In the genomic region with DNA sequence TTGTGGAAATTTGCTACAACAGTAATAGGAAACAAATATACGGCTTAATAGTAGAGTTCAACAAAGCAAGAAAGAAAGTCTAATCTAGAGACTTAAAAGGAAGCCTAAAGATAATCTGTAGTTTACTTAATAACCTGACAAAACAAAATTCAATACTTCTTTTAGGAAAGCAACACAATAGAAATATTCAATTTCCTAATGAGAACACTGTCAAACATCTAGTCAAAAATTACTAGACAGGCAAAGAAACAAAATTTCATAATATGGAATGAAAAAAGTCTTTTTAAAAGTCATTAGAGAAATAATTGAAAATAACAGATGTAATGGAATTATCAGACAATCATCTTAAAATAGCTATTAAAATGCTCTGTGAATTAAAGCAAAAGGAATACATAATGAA, we compare ENCODE assay signal across 31 cellular contexts.
"Had no signal": no experiment of that assay in that cellular context is flagged by ENCODE, and none has a peak within 500 bp of the region (broad histone marks: within the 10 kb centered on the region; RNA-seq: fewer than 3 reads in every experiment).

No MANE protein-coding gene starts in this region.

- H3K4me1 ChIP-seq: adrenal gland, ascending aorta, body of pancreas, breast epithelium had no signal

- DNase-seq: activated effector memory CD4-positive, alpha-beta T cell treated with anti-CD3 and anti-CD28 coated beads, Interleukin-2, amount 50 U/mL, for 16 hours; activated gamma-delta T cell; activated gamma-delta T cell treated with Interleukin-2 at 50 U/mL for 16 hours; activated naive CD4-positive, alpha-beta T cell; activated naive CD4-positive, alpha-beta T cell treated with anti-CD3 and anti-CD28 coated beads for 36 hours; activated naive CD4-positive, alpha-beta T cell treated with anti-CD3 and anti-CD28 coated beads, Interleukin-2, amount 10 ng/mL, durations not matched to agents 7 days and 5 days; activated naive CD4-positive, alpha-beta T cell treated with anti-CD3 and anti-CD28 coated beads, Interleukin-2, amount 50 U/mL, for 16 hours; activated naive CD4-positive, alpha-beta T cell treated with Interleukin-2 at 50 U/mL for 16 hours; activated naive CD8-positive, alpha-beta T cell treated with anti-CD3 and anti-CD28 coated beads for 36 hours; activated naive CD8-positive, alpha-beta T cell treated with anti-CD3 and anti-CD28 coated beads, Interleukin-2, amount 10 ng/mL, durations not matched to agents 7 days and 5 days; activated naive CD8-positive, alpha-beta T cell treated with anti-CD3 and anti-CD28 coated beads, Interleukin-2, amount 50 U/mL, for 24 hours; activated T-cell treated with anti-CD3 and anti-CD28 coated beads, Interleukin-2, amount 50 U/mL, for 1 hour; activated T-cell treated with anti-CD3 and anti-CD28 coated beads, Interleukin-2, amount 50 U/mL, for 24 hours; activated T-cell treated with anti-CD3 and anti-CD28 coated beads, Interleukin-2, amount 50 U/mL, for 4 hours; activated T-cell treated with anti-CD3 and anti-CD28 coated beads, Interleukin-2, amount 50 U/mL, for 48 hours; activated T-cell treated with anti-CD3 and anti-CD28 coated beads, Interleukin-2, amount 50 U/mL, for 72 hours; adrenal gland; amniotic stem cell; amygdala; anterior cingulate cortex; aorta; body of pancreas; brain microvascular endothelial cell; caudate nucleus; central memory CD4-positive, alpha-beta T cell; cerebellar nuclear complex had no signal

- FAIRE-seq: astrocyte, bronchial epithelial cell had no signal

- H3K27ac ChIP-seq: adrenal gland, ascending aorta, body of pancreas, brain microvascular endothelial cell, breast epithelium, cardiac muscle cell had no signal

- H3K4me3 ChIP-seq: adrenal gland, ascending aorta, body of pancreas, breast epithelium, cardiac muscle cell had no signal

- H3K36me3 ChIP-seq: adrenal gland, ascending aorta, brain microvascular endothelial cell, cardiac muscle cell had no signal

- H3K27me3 ChIP-seq: adrenal gland, ascending aorta, body of pancreas, brain microvascular endothelial cell, breast epithelium, cardiac muscle cell had no signal
